In genomic region chr19:11530432-11530831, GRCh38 we compare ENCODE assay signal across 9 cellular contexts. TPM values are rescaled to one million over a fixed set of nuclear protein-coding genes. Genes with fewer than 3 reads are reported as not detected.
DNase-seq lines count a peak whose midpoint lies in the region; ATAC-seq lines count a peak whose summit lies in the region.
"Had no signal": no experiment of that assay in that cellular context is flagged by ENCODE, and none has a peak within 500 bp of the region (broad histone marks: within the 10 kb centered on the region; RNA-seq: fewer than 3 reads in every experiment).

No MANE protein-coding gene starts in this region.

- peaks cover 0 to 5% (median 0%) of the 10 kb centered on the region in 3 experiments for H3K36me3 ChIP-seq in naive thymus-derived CD4-positive, alpha-beta T cell (ENCODE audit: control insufficient read depth in 2 of 3, insufficient read depth in 3 of 3, low read length in 3 of 3)

- H3K4me1 ChIP-seq in naive thymus-derived CD4-positive, alpha-beta T cell (ENCODE audit: control insufficient read depth in 2 of 2, insufficient read depth in 2 of 2, low read length in 2 of 2), result peaks cover 8 to 10% of the 10 kb centered on the region in 2 donors

- intact Hi-C loops in naive thymus-derived CD4-positive, alpha-beta T cell (cut with micrococcal nuclease), result no loop called here

- H3K27ac Mint-ChIP-seq in activated CD4-positive, alpha-beta memory T cell treated with anti-CD3 and anti-CD28 coated beads, Interleukin-2, amount 10 ng/mL, durations not matched to agents 7 days and 5 days, result no peak overlapping the region
- H3K27ac Mint-ChIP-seq in naive thymus-derived CD4-positive, alpha-beta T cell, result peak overlapping the region in 1 of 9 donors; percentile 38

- CTCF ChIA-PET in activated CD4-positive, alpha-beta memory T cell treated with anti-CD3 and anti-CD28 coated beads, Interleukin-2, amount 10 ng/mL, durations not matched to agents 7 days and 5 days (lab: Charles Lee), result interaction anchor here (0.6 to 1.3 kb wide), 3 partner anchors 19 to 149 kb away, joined by 3 read pairs; partner anchors contain the start of gene ELOF1
- CTCF ChIA-PET in naive thymus-derived CD4-positive, alpha-beta T cell (lab: Charles Lee), result no interaction called here

- H3K4me3 Mint-ChIP-seq in activated CD4-positive, alpha-beta memory T cell treated with anti-CD3 and anti-CD28 coated beads, Interleukin-2, amount 10 ng/mL, durations not matched to agents 7 days and 5 days, result no peak overlapping the region
- peak overlapping the region in 4 of 10 donors; percentile 11 to 42 (median 26) for H3K4me3 Mint-ChIP-seq in naive thymus-derived CD4-positive, alpha-beta T cell

- no peak overlapping the region for H3K27ac ChIP-seq in naive thymus-derived CD4-positive, alpha-beta T cell (ENCODE audit: low read depth, low read length)
- H3K27ac ChIP-seq: BLaER1 treated with 17β-estradiol and CSF1 and Interleukin-3, amounts not matched to agents 10 nM and 100 nM had no signal

- no peak for ATAC-seq in activated CD4-positive, CD25-positive, alpha-beta regulatory T cell treated with anti-CD3 and anti-CD28 coated beads, Interleukin-2, amount 50 U/mL, for 24 hours
- no peak for ATAC-seq in naive thymus-derived CD4-positive, alpha-beta T cell
- ATAC-seq in GM18861 (IDR thresholded peaks at IDR 0.05; ENCODE audit: unreplicated experiment), result no peak

- no peak overlapping the region for H3K4me3 ChIP-seq in naive thymus-derived CD4-positive, alpha-beta T cell (ENCODE audit: low read length)
- H3K4me3 ChIP-seq: BLaER1 treated with 17β-estradiol and CSF1 and Interleukin-3, amounts not matched to agents 10 nM and 100 nM had no signal

- H3K27me3 Mint-ChIP-seq in activated CD4-positive, alpha-beta memory T cell treated with anti-CD3 and anti-CD28 coated beads, Interleukin-2, amount 10 ng/mL, durations not matched to agents 7 days and 5 days, result no peaks in the 10 kb centered on the region
- H3K27me3 Mint-ChIP-seq in naive thymus-derived CD4-positive, alpha-beta T cell, result peaks cover 0 to 8% (median 0%) of the 10 kb centered on the region in 5 donors

- H3K9me3 Mint-ChIP-seq in activated CD4-positive, alpha-beta memory T cell treated with anti-CD3 and anti-CD28 coated beads, Interleukin-2, amount 10 ng/mL, durations not matched to agents 7 days and 5 days, result no peaks in the 10 kb centered on the region
- H3K9me3 Mint-ChIP-seq in naive thymus-derived CD4-positive, alpha-beta T cell, result no peaks in the 10 kb centered on the region

- peak; percentile 38 for DNase-seq in activated CD4-positive, CD25-positive, alpha-beta regulatory T cell treated with anti-CD3 and anti-CD28 coated beads, Interleukin-2, amount 50 U/mL, for 72 hours
- peak; percentile 81 for DNase-seq in NCI-H2227 (lab: John Stamatoyannopoulos, UW; ENCODE audit: unreplicated experiment)
- DNase-seq in activated CD4-positive, alpha-beta memory T cell treated with anti-CD3 and anti-CD28 coated beads, Interleukin-2, amount 10 ng/mL, durations not matched to agents 7 days and 5 days, result peak; percentile 35
- peak; percentile 65 for DNase-seq in fibroblast of peridontal ligament (ENCODE audit: extremely low read depth)
- peak in 5 of 9 donors; percentile 9 to 37 (median 15) for DNase-seq in naive thymus-derived CD4-positive, alpha-beta T cell
- DNase-seq in DMS114 treated with DMSO at 0.1 percent for 48 hours (lab: John Stamatoyannopoulos, UW; ENCODE audit: unreplicated experiment), result no peak

- POLR2A ChIA-PET in activated CD4-positive, alpha-beta memory T cell treated with anti-CD3 and anti-CD28 coated beads, Interleukin-2, amount 10 ng/mL, durations not matched to agents 7 days and 5 days (lab: Charles Lee), result no interaction called here
- POLR2A ChIA-PET in naive thymus-derived CD4-positive, alpha-beta T cell (lab: Charles Lee), result no interaction called here

- no peaks in the 10 kb centered on the region for H3K9me3 ChIP-seq in naive thymus-derived CD4-positive, alpha-beta T cell (ENCODE audit: control insufficient read depth in 2 of 3, low read length in 3 of 3)
- H3K9me3 ChIP-seq: BLaER1 treated with 17β-estradiol and CSF1 and Interleukin-3, amounts not matched to agents 10 nM and 100 nM had no signal

- peaks cover 27% of the 10 kb centered on the region for H3K4me1 Mint-ChIP-seq in activated CD4-positive, alpha-beta memory T cell treated with anti-CD3 and anti-CD28 coated beads, Interleukin-2, amount 10 ng/mL, durations not matched to agents 7 days and 5 days
- peaks cover 15 to 33% (median 28%) of the 10 kb centered on the region in 7 donors for H3K4me1 Mint-ChIP-seq in naive thymus-derived CD4-positive, alpha-beta T cell

- no peaks in the 10 kb centered on the region for H3K27me3 ChIP-seq in naive thymus-derived CD4-positive, alpha-beta T cell (ENCODE audit: control insufficient read depth in 2 of 2, insufficient read depth in 2 of 2, low read length in 2 of 2)
- H3K27me3 ChIP-seq: BLaER1 treated with 17β-estradiol and CSF1 and Interleukin-3, amounts not matched to agents 10 nM and 100 nM had no signal

- H3K36me3 Mint-ChIP-seq in activated CD4-positive, alpha-beta memory T cell treated with anti-CD3 and anti-CD28 coated beads, Interleukin-2, amount 10 ng/mL, durations not matched to agents 7 days and 5 days (ENCODE audit: low read depth), result peaks cover 4% of the 10 kb centered on the region
- peaks cover 0 to 5% (median 5%) of the 10 kb centered on the region in 5 donors for H3K36me3 Mint-ChIP-seq in naive thymus-derived CD4-positive, alpha-beta T cell

RNA-seq across cellular contexts. Expression of gene ECSIT, which starts 1.5 kb away (rescaled TPM):
- 10 to 100 TPM; 24.8 to 26.8 TPM for total RNA-seq in activated CD4-positive, alpha-beta memory T cell treated with anti-CD3 and anti-CD28 coated beads, Interleukin-2, amount 10 ng/mL, durations not matched to agents 7 days and 5 days
- total RNA-seq in naive thymus-derived CD4-positive, alpha-beta T cell, result 10 to 100 TPM; 25.8 to 50.3 (median 32.5) TPM
- polyA plus RNA-seq in naive thymus-derived CD4-positive, alpha-beta T cell, result 10 to 100 TPM; 36.0 to 46.2 TPM

RNA-seq across cellular contexts. Expression of gene CNN1, which starts 8.2 kb away (rescaled TPM):
- not detected for total RNA-seq in activated CD4-positive, alpha-beta memory T cell treated with anti-CD3 and anti-CD28 coated beads, Interleukin-2, amount 10 ng/mL, durations not matched to agents 7 days and 5 days
- not detected for total RNA-seq in naive thymus-derived CD4-positive, alpha-beta T cell
- polyA plus RNA-seq in naive thymus-derived CD4-positive, alpha-beta T cell, result not detected

RNA-seq across cellular contexts. Expression of gene ZNF653, which starts 24.8 kb away (rescaled TPM):
- total RNA-seq in activated CD4-positive, alpha-beta memory T cell treated with anti-CD3 and anti-CD28 coated beads, Interleukin-2, amount 10 ng/mL, durations not matched to agents 7 days and 5 days, result 10 to 100 TPM; 15.6 to 16.5 TPM
- total RNA-seq in naive thymus-derived CD4-positive, alpha-beta T cell, result 10 to 100 TPM; 10.0 to 23.9 (median 22.0) TPM
- 1 to 10 TPM; 1.7 to 4.6 TPM for polyA plus RNA-seq in naive thymus-derived CD4-positive, alpha-beta T cell

RNA-seq across cellular contexts. Expression of gene ELOF1, which starts 28.6 kb away (rescaled TPM):
- 10 to 100 TPM; 49.7 to 50.2 TPM for total RNA-seq in activated CD4-positive, alpha-beta memory T cell treated with anti-CD3 and anti-CD28 coated beads, Interleukin-2, amount 10 ng/mL, durations not matched to agents 7 days and 5 days
- total RNA-seq in naive thymus-derived CD4-positive, alpha-beta T cell, result 10 to 100 TPM; 34.0 to 59.8 (median 41.9) TPM
- polyA plus RNA-seq in naive thymus-derived CD4-positive, alpha-beta T cell, result 10 to 100 TPM; 80.0 to 95.5 TPM

RNA-seq across cellular contexts. Expression of gene ACP5, which starts 47.0 kb away (rescaled TPM):
- total RNA-seq in activated CD4-positive, alpha-beta memory T cell treated with anti-CD3 and anti-CD28 coated beads, Interleukin-2, amount 10 ng/mL, durations not matched to agents 7 days and 5 days, result 10 to 100 TPM; 21.3 to 21.4 TPM
- total RNA-seq in naive thymus-derived CD4-positive, alpha-beta T cell, result 10 to 100 TPM; 17.4 to 29.6 (median 23.9) TPM
- polyA plus RNA-seq in naive thymus-derived CD4-positive, alpha-beta T cell, result 10 to 100 TPM; 14.7 to 21.5 TPM
